In the genomic region with DNA sequence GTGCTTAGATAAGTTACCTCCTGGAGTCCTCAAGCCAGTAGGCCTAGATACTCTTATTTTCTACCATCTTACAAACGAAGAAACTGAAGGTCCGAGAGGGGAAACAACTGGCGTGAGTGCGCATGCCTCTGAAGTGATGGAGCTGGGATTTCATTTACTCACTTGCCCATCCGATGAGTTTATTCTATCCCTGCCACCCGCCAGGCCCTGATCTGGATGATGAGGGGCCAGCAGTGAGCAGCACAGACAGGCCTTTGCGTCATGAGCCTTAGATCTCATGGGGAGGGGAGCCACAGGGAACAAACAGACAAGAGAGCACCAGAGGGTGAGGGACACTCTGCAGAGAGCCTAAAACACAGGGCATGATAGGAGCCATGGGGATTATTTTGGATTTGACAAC, we compare ENCODE assay signal across 2 cellular contexts.
TF ChIP-seq lines count a peak whose summit lies in the region.

No MANE protein-coding gene starts in this region.

TF ChIP-seq in WTC11, 78 proteins besides CTCF, POLR2A, EP300 and RAD21 (continued from another document):
- TF ChIP-seq CBFB (CRISPR knock-in tag; IDR thresholded peaks at IDR 0.05; ENCODE audit: low read depth) (no peak), HMGA2 (CRISPR knock-in tag; IDR thresholded peaks at IDR 0.05) (no peak), ZNF263 (CRISPR knock-in tag; IDR thresholded peaks at IDR 0.05; ENCODE audit: low read depth) (no peak)
- TF ChIP-seq, protein P1, sequence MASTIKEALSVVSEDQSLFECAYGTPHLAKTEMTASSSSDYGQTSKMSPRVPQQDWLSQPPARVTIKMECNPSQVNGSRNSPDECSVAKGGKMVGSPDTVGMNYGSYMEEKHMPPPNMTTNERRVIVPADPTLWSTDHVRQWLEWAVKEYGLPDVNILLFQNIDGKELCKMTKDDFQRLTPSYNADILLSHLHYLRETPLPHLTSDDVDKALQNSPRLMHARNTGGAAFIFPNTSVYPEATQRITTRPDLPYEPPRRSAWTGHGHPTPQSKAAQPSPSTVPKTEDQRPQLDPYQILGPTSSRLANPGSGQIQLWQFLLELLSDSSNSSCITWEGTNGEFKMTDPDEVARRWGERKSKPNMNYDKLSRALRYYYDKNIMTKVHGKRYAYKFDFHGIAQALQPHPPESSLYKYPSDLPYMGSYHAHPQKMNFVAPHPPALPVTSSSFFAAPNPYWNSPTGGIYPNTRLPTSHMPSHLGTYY (CRISPR knock-in tag; IDR thresholded peaks at IDR 0.05): no peak
- TF ChIP-seq, protein P2, sequence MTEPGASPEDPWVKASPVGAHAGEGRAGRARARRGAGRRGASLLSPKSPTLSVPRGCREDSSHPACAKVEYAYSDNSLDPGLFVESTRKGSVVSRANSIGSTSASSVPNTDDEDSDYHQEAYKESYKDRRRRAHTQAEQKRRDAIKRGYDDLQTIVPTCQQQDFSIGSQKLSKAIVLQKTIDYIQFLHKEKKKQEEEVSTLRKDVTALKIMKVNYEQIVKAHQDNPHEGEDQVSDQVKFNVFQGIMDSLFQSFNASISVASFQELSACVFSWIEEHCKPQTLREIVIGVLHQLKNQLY (CRISPR knock-in tag; IDR thresholded peaks at IDR 0.05): no peak

TF ChIP-seq in H1, 55 proteins besides CTCF, POLR2A, EP300 and RAD21 (continued from another document):
- TF ChIP-seq SIN3A (conservative IDR thresholded peaks at IDR 0.05 in 1 of 2, IDR thresholded peaks at IDR 0.05 in 1 of 2; ENCODE audit: low read depth in 1 of 2, low read length in 2 of 2) (no peak), EZH2 (IDR thresholded peaks at IDR 0.05; ENCODE audit: low read depth, low read length, severe bottlenecking) (no peak), RBBP5 (IDR thresholded peaks at IDR 0.05; ENCODE audit: borderline replicate concordance, low read depth, low read length) (no peak), YY1 (IDR thresholded peaks at IDR 0.05; ENCODE audit: low read depth, low read length) (no peak), CHD2 (IDR thresholded peaks at IDR 0.05; ENCODE audit: low read length) (no peak), CTBP2 (IDR thresholded peaks at IDR 0.05; ENCODE audit: borderline replicate concordance, insufficient read depth, insufficient read length, low read length) (no peak), TCF12 (IDR thresholded peaks at IDR 0.05; ENCODE audit: low read depth, low read length) (no peak), KDM1A (IDR thresholded peaks at IDR 0.05; ENCODE audit: borderline replicate concordance, low read length) (no peak), JUND (IDR thresholded peaks at IDR 0.05; ENCODE audit: low read length) (no peak), MAFK (IDR thresholded peaks at IDR 0.05; ENCODE audit: low read depth, low read length) (no peak), CEBPB (IDR thresholded peaks at IDR 0.05; ENCODE audit: low read depth, low read length) (no peak), ASH2L (IDR thresholded peaks at IDR 0.05; ENCODE audit: low read length) (no peak), KDM5A (IDR thresholded peaks at IDR 0.05; ENCODE audit: low read length) (no peak)
- TF ChIP-seq, protein P3, sequence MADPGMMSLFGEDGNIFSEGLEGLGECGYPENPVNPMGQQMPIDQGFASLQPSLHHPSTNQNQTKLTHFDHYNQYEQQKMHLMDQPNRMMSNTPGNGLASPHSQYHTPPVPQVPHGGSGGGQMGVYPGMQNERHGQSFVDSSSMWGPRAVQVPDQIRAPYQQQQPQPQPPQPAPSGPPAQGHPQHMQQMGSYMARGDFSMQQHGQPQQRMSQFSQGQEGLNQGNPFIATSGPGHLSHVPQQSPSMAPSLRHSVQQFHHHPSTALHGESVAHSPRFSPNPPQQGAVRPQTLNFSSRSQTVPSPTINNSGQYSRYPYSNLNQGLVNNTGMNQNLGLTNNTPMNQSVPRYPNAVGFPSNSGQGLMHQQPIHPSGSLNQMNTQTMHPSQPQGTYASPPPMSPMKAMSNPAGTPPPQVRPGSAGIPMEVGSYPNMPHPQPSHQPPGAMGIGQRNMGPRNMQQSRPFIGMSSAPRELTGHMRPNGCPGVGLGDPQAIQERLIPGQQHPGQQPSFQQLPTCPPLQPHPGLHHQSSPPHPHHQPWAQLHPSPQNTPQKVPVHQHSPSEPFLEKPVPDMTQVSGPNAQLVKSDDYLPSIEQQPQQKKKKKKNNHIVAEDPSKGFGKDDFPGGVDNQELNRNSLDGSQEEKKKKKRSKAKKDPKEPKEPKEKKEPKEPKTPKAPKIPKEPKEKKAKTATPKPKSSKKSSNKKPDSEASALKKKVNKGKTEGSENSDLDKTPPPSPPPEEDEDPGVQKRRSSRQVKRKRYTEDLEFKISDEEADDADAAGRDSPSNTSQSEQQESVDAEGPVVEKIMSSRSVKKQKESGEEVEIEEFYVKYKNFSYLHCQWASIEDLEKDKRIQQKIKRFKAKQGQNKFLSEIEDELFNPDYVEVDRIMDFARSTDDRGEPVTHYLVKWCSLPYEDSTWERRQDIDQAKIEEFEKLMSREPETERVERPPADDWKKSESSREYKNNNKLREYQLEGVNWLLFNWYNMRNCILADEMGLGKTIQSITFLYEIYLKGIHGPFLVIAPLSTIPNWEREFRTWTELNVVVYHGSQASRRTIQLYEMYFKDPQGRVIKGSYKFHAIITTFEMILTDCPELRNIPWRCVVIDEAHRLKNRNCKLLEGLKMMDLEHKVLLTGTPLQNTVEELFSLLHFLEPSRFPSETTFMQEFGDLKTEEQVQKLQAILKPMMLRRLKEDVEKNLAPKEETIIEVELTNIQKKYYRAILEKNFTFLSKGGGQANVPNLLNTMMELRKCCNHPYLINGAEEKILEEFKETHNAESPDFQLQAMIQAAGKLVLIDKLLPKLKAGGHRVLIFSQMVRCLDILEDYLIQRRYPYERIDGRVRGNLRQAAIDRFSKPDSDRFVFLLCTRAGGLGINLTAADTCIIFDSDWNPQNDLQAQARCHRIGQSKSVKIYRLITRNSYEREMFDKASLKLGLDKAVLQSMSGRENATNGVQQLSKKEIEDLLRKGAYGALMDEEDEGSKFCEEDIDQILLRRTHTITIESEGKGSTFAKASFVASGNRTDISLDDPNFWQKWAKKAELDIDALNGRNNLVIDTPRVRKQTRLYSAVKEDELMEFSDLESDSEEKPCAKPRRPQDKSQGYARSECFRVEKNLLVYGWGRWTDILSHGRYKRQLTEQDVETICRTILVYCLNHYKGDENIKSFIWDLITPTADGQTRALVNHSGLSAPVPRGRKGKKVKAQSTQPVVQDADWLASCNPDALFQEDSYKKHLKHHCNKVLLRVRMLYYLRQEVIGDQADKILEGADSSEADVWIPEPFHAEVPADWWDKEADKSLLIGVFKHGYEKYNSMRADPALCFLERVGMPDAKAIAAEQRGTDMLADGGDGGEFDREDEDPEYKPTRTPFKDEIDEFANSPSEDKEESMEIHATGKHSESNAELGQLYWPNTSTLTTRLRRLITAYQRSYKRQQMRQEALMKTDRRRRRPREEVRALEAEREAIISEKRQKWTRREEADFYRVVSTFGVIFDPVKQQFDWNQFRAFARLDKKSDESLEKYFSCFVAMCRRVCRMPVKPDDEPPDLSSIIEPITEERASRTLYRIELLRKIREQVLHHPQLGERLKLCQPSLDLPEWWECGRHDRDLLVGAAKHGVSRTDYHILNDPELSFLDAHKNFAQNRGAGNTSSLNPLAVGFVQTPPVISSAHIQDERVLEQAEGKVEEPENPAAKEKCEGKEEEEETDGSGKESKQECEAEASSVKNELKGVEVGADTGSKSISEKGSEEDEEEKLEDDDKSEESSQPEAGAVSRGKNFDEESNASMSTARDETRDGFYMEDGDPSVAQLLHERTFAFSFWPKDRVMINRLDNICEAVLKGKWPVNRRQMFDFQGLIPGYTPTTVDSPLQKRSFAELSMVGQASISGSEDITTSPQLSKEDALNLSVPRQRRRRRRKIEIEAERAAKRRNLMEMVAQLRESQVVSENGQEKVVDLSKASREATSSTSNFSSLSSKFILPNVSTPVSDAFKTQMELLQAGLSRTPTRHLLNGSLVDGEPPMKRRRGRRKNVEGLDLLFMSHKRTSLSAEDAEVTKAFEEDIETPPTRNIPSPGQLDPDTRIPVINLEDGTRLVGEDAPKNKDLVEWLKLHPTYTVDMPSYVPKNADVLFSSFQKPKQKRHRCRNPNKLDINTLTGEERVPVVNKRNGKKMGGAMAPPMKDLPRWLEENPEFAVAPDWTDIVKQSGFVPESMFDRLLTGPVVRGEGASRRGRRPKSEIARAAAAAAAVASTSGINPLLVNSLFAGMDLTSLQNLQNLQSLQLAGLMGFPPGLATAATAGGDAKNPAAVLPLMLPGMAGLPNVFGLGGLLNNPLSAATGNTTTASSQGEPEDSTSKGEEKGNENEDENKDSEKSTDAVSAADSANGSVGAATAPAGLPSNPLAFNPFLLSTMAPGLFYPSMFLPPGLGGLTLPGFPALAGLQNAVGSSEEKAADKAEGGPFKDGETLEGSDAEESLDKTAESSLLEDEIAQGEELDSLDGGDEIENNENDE (IDR thresholded peaks at IDR 0.05; ENCODE audit: insufficient replicate concordance, low read length): no peak
- TF ChIP-seq, protein P4, sequence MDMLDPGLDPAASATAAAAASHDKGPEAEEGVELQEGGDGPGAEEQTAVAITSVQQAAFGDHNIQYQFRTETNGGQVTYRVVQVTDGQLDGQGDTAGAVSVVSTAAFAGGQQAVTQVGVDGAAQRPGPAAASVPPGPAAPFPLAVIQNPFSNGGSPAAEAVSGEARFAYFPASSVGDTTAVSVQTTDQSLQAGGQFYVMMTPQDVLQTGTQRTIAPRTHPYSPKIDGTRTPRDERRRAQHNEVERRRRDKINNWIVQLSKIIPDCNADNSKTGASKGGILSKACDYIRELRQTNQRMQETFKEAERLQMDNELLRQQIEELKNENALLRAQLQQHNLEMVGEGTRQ (IDR thresholded peaks at IDR 0.05; ENCODE audit: low read length): no peak
- TF ChIP-seq, protein P5, sequence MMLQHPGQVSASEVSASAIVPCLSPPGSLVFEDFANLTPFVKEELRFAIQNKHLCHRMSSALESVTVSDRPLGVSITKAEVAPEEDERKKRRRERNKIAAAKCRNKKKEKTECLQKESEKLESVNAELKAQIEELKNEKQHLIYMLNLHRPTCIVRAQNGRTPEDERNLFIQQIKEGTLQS (IDR thresholded peaks at IDR 0.05; ENCODE audit: insufficient read depth, low read depth, low read length): no peak
TF ChIP-seq in H1: peak in this region for 0.
